19 cellular contexts compared by ENCODE assay signal in genomic region chr18:40485318-40485717, GRCh38.
A peak's percentile ranks its signal among the peaks of the same experiment; 100 is the strongest.
DNase-seq lines count a peak whose midpoint lies in the region; ATAC-seq and TF ChIP-seq lines count a peak whose summit lies in the region.
"Had no signal": no experiment of that assay in that cellular context is flagged by ENCODE, and none has a peak within 500 bp of the region (broad histone marks: within the 10 kb centered on the region; RNA-seq: fewer than 3 reads in every experiment).

No MANE protein-coding gene starts in this region.

- no peaks in the 10 kb centered on the region for H3K27me3 ChIP-seq in colonic mucosa

- H3K27ac ChIP-seq in colonic mucosa: no peak overlapping the region
- H3K27ac ChIP-seq: KMS-11, RWPE1 had no signal

- no peaks in the 10 kb centered on the region for H3K9me3 ChIP-seq in colonic mucosa

- H3K9ac ChIP-seq in colonic mucosa (ENCODE audit: low read depth in 2 of 2, low read length in 2 of 2): no peak overlapping the region
- H3K9ac ChIP-seq: KMS-11 had no signal

- intact Hi-C loops in colonic mucosa (cut with DNase I): no loop called here

- H3K4me3 ChIP-seq in fibroblast of mammary gland (ENCODE audit: control insufficient read depth, low read depth, low read length): no peak overlapping the region
- H3K4me3 ChIP-seq in colonic mucosa: no peak overlapping the region

- no peak for TF ChIP-seq CTCF in fibroblast of mammary gland (conservative IDR thresholded peaks at IDR 0.05; ENCODE audit: control insufficient read depth, insufficient read depth, low read depth, low read length)
- no peak for TF ChIP-seq CTCF in colonic mucosa (IDR thresholded peaks at IDR 0.05)
- no peak for TF ChIP-seq CTCF in GM20000 (IDR thresholded peaks at IDR 0.05; ENCODE audit: extremely low read depth, missing control alignments)

- peak; percentile 74 for ATAC-seq in SK-N-SH treated with all-trans-retinoic acid at 6 μM for 48 hours
- no peak for ATAC-seq in GM18505 (IDR thresholded peaks at IDR 0.05; ENCODE audit: unreplicated experiment)
- ATAC-seq in GM21526 (IDR thresholded peaks at IDR 0.05; ENCODE audit: low FRiP score, unreplicated experiment): no peak
- ATAC-seq: left cardiac atrium had no signal

- no peak for TF ChIP-seq POLR2A in GM18505 (IDR thresholded peaks at IDR 0.05; ENCODE audit: borderline replicate concordance, extremely low read depth, insufficient read depth, insufficient read length)

- H3K4me1 ChIP-seq in colonic mucosa: no peaks in the 10 kb centered on the region

- no peaks in the 10 kb centered on the region for H3K36me3 ChIP-seq in colonic mucosa

- peak; percentile 24 for DNase-seq in EH (ENCODE audit: low read depth)
- peak; percentile 27 for DNase-seq in fibroblast of mammary gland (ENCODE audit: low read depth)
- DNase-seq in non-pigmented ciliary epithelial cell (ENCODE audit: low read depth): peak; percentile 71
- DNase-seq in colonic mucosa: no peak
- no peak for DNase-seq in GM20000 (ENCODE audit: low spot score)
- DNase-seq: activated CD4-positive, alpha-beta T cell treated with anti-CD3 and anti-CD28 coated beads, Interleukin-2, amount 10 ng/mL, durations not matched to agents 24 days and 14 days; activated CD8-positive, alpha-beta memory T cell treated with anti-CD3 and anti-CD28 coated beads, Interleukin-2, amount 50 U/mL, for 4 hours; activated effector memory CD4-positive, alpha-beta T cell treated with Interleukin-2 at 50 U/mL for 16 hours; amygdala; GOT3; left cardiac atrium; NCI-H1092; NCI-H2029 treated with DMSO at 0.1 percent for 48 hours; nephron progenitor cell had no signal

TF ChIP-seq in SK-N-SH treated with all-trans-retinoic acid at 6 μM for 48 hours, 23 proteins besides CTCF, POLR2A, EP300 and RAD21:
- TF ChIP-seq TOX (CRISPR knock-in tag; IDR thresholded peaks at IDR 0.05; ENCODE audit: borderline replicate concordance) (no peak), ISL1 (CRISPR knock-in tag; IDR thresholded peaks at IDR 0.05) (peak; percentile 36)

Comparison
In these comparisons a context has a peak if more than half of its experiments do, and no peak if none do; other contexts are left out.
1. DNase-seq: peak in EH (single experiment), fibroblast of mammary gland (single experiment) and non-pigmented ciliary epithelial cell (single experiment); none in colonic mucosa (single experiment) and GM20000 (single experiment).